ENCODE assay signal across 22 cellular contexts in genomic region chr13:22948421-22948820, GRCh38.
"Had no signal": no experiment of that assay in that cellular context is flagged by ENCODE, and none has a peak within 500 bp of the region (broad histone marks: within the 10 kb centered on the region; RNA-seq: fewer than 3 reads in every experiment).

No MANE protein-coding gene starts in this region.

- H3K27ac ChIP-seq: SJSA1, SK-N-MC had no signal

- H3K27me3 ChIP-seq: MG63, SJSA1 had no signal

- H3K9me3 ChIP-seq: MG63, SJSA1 had no signal

- H3K4me3 ChIP-seq: MG63, SJSA1, SK-N-MC had no signal

- ATAC-seq: HepG2 had no signal

- H3K4me1 ChIP-seq: SJSA1 had no signal

- H3K36me3 ChIP-seq: MG63, SJSA1 had no signal

- DNase-seq: IMR-90, Karpas-422, KG1, MG63, NCI-H1092, NCI-H1436, NCI-H187, NCI-H2029, NCI-H2081 treated with DMSO at 0.1 percent for 48 hours, NCI-H2171, NCI-H226, NCI-H446, NCI-H510A, NCI-H524 treated with DMSO at 0.1 percent for 48 hours, NCI-H69, NCI-H774, Right ventricle myocardium superior, RPMI8226, SIG-M5 had no signal
